8 cellular contexts compared by ENCODE assay signal in genomic region chr16:84175351-84176081, GRCh38. TPM values are rescaled to one million over a fixed set of nuclear protein-coding genes. Genes with fewer than 3 reads are reported as not detected.
DNase-seq lines count a peak whose midpoint lies in the region; ATAC-seq, FAIRE-seq and TF ChIP-seq lines count a peak whose summit lies in the region.

No MANE protein-coding gene starts in this region.

- ATAC-seq in CD8-positive, alpha-beta T cell, result peak; percentile 98
- ATAC-seq in GM21360 (IDR thresholded peaks at IDR 0.05; ENCODE audit: unreplicated experiment), result peak; percentile 84

- no peaks in the 10 kb centered on the region for H3K4me1 ChIP-seq in CD8-positive, alpha-beta T cell (ENCODE audit: insufficient read depth, low read length)
- H3K4me1 ChIP-seq in left ventricle myocardium inferior (peaks cover 59% of the 10 kb centered on the region), small intestine (ENCODE audit: control insufficient read depth in 2 of 2, insufficient read depth in 1 of 2, low read depth in 1 of 2, low read length in 1 of 2) (no peaks in the 10 kb centered on the region)

- peak in 6 of 7 experiments; percentile 49 to 69 (median 56) for DNase-seq in CD8-positive, alpha-beta T cell
- peak; percentile 54 for DNase-seq in HT1080 (ENCODE audit: low read depth)
- DNase-seq in left ventricle myocardium inferior, result no peak
- DNase-seq in small intestine, result peak; percentile 67
- DNase-seq in dedifferentiated amniotic fluid mesenchymal stem cell (ENCODE audit: extremely low spot score), result no peak

- H3K27ac Mint-ChIP-seq in CD8-positive, alpha-beta T cell, result peak overlapping the region; percentile 27
- peak overlapping the region; percentile 12 for H3K27ac Mint-ChIP-seq in activated naive CD8-positive, alpha-beta T cell

- peaks cover 21% of the 10 kb centered on the region for H3K36me3 Mint-ChIP-seq in CD8-positive, alpha-beta T cell
- H3K36me3 Mint-ChIP-seq in activated naive CD8-positive, alpha-beta T cell, result no peaks in the 10 kb centered on the region

- peak; percentile 37; the same call in 1 of the 2 replicates for TF ChIP-seq POLR2A in Raji (IDR thresholded peaks at IDR 0.05; ENCODE audit: insufficient read depth, low read depth, low read length)

- H3K27me3 Mint-ChIP-seq in CD8-positive, alpha-beta T cell (ENCODE audit: low read depth), result peaks cover 2% of the 10 kb centered on the region
- no peaks in the 10 kb centered on the region for H3K27me3 Mint-ChIP-seq in activated naive CD8-positive, alpha-beta T cell

- CTCF ChIA-PET in CD8-positive, alpha-beta T cell (lab: Charles Lee), result interaction anchor here (0.6 to 8.6 kb wide), 23 partner anchors 9 to 314 kb away, joined by 3 to 100 read pairs (median 4); partner anchors contain the start of genes OSGIN1 and TAF1C

- peak; percentile 85 for TF ChIP-seq CTCF in CD8-positive, alpha-beta T cell (IDR thresholded peaks at IDR 0.05)
- peak; percentile 72 for TF ChIP-seq CTCF in left ventricle myocardium inferior (IDR thresholded peaks at IDR 0.05; ENCODE audit: borderline replicate concordance)

- FAIRE-seq in small intestine (lab: Jason Lieb, UNC), result no peak

- H3K4me1 Mint-ChIP-seq in CD8-positive, alpha-beta T cell (ENCODE audit: low read depth), result peaks cover 4% of the 10 kb centered on the region
- H3K4me1 Mint-ChIP-seq in activated naive CD8-positive, alpha-beta T cell (ENCODE audit: low read depth), result peaks cover 13% of the 10 kb centered on the region

- POLR2A ChIA-PET in CD8-positive, alpha-beta T cell (lab: Charles Lee), result interaction anchor here (1.9 kb wide), 1 partner anchor 12 kb away, joined by 4 read pairs; no protein-coding TSS in a partner anchor

- H3K4me3 ChIP-seq in CD8-positive, alpha-beta T cell (ENCODE audit: low read depth, low read length), result no peak overlapping the region
- H3K4me3 ChIP-seq in left ventricle myocardium inferior (no peak overlapping the region), small intestine (ENCODE audit: low read depth in 1 of 2, low read length in 2 of 2) (no peak overlapping the region)

- no peaks in the 10 kb centered on the region for H3K27me3 ChIP-seq in CD8-positive, alpha-beta T cell (ENCODE audit: insufficient read depth, low read length)
- H3K27me3 ChIP-seq in left ventricle myocardium inferior (ENCODE audit: low read depth), result no peaks in the 10 kb centered on the region
- no peaks in the 10 kb centered on the region for H3K27me3 ChIP-seq in small intestine (ENCODE audit: control insufficient read depth in 2 of 2, insufficient read depth in 2 of 2, low read length in 2 of 2)

- 26 to 45% (median 32%) methylated on average over 10 of the region's 10 CpGs for WGBS in small intestine, 3 donors

- H3K4me3 Mint-ChIP-seq in CD8-positive, alpha-beta T cell, result no peak overlapping the region
- H3K4me3 Mint-ChIP-seq in activated naive CD8-positive, alpha-beta T cell, result no peak overlapping the region

- H3K9me3 ChIP-seq in CD8-positive, alpha-beta T cell (ENCODE audit: low read length), result no peaks in the 10 kb centered on the region
- H3K9me3 ChIP-seq in left ventricle myocardium inferior (replicated peaks), result no peaks in the 10 kb centered on the region
- no peaks in the 10 kb centered on the region for H3K9me3 ChIP-seq in small intestine (ENCODE audit: control insufficient read depth, low read depth)

- intact Hi-C loops in CD8-positive, alpha-beta T cell (cut with DNase I, micrococcal nuclease), result loop anchor here (1.0 kb wide), 2 partner anchors 91 to 219 kb away; no protein-coding TSS in a partner anchor
- intact Hi-C loops in left ventricle myocardium inferior (cut with micrococcal nuclease), result no loop called here

- peaks cover 2% of the 10 kb centered on the region for H3K36me3 ChIP-seq in CD8-positive, alpha-beta T cell (ENCODE audit: insufficient read depth, low read length)
- H3K36me3 ChIP-seq in left ventricle myocardium inferior (peaks cover 28% of the 10 kb centered on the region), small intestine (ENCODE audit: control insufficient read depth in 2 of 2, insufficient read depth in 2 of 2, low read length in 2 of 2) (peaks cover 1 to 13% of the 10 kb centered on the region in 2 donors)

- no peaks in the 10 kb centered on the region for H3K9me3 Mint-ChIP-seq in CD8-positive, alpha-beta T cell
- no peaks in the 10 kb centered on the region for H3K9me3 Mint-ChIP-seq in activated naive CD8-positive, alpha-beta T cell (ENCODE audit: low read depth)

- H3K27ac ChIP-seq in CD8-positive, alpha-beta T cell (ENCODE audit: low read depth, low read length), result no peak overlapping the region
- H3K27ac ChIP-seq in left ventricle myocardium inferior (replicated peaks) (peak overlapping the region; percentile 92), small intestine (ENCODE audit: low read depth in 1 of 2, low read length in 1 of 2) (no peak overlapping the region)

RNA-seq across cellular contexts. Expression of gene TAF1C, which starts 11.3 kb away (rescaled TPM):
- total RNA-seq in CD8-positive, alpha-beta T cell, result 10 to 100 TPM; 86.0 to 92.6 TPM
- total RNA-seq in HT1080 (2014; rRNA removed; shearing (Covaris generic)), result 26.4 and 27.8 TPM in 2 replicates
- 17.4 and 20.6 TPM in 2 replicates for polyA plus RNA-seq in HT1080 (2015; cell fraction: cytosol; rRNA removed)
- 222 and 240 TPM in 2 replicates for polyA plus RNA-seq in HT1080 (2015; cell fraction: nucleus; rRNA removed)
- total RNA-seq in left ventricle myocardium inferior, result 29.0 TPM
- 10 to 100 TPM; 33.4 to 61.3 (median 38.1) TPM for polyA plus RNA-seq in small intestine

RNA-seq across cellular contexts. Expression of gene ADAD2, which starts 15.4 kb away (rescaled TPM):
- total RNA-seq in CD8-positive, alpha-beta T cell, result not detected
- total RNA-seq in HT1080 (2014; rRNA removed; shearing (Covaris generic)), result not detected in 2 replicates
- polyA plus RNA-seq in HT1080 (2015; cell fraction: cytosol; rRNA removed), result not detected in 2 replicates
- 0.11 TPM in 1 of 2 replicates, not detected in the other for polyA plus RNA-seq in HT1080 (2015; cell fraction: nucleus; rRNA removed)
- 0.52 TPM for total RNA-seq in left ventricle myocardium inferior
- polyA plus RNA-seq in small intestine, result under 1 TPM in 1 of 3 donors, not detected in 2; 0.27 TPM

RNA-seq across cellular contexts. Expression of gene DNAAF1, which starts 30.4 kb away (rescaled TPM):
- not detected for total RNA-seq in CD8-positive, alpha-beta T cell
- total RNA-seq in HT1080 (2014; rRNA removed; shearing (Covaris generic)), result not detected in 2 replicates
- not detected in 2 replicates for polyA plus RNA-seq in HT1080 (2015; cell fraction: cytosol; rRNA removed)
- 0.05 TPM in 1 of 2 replicates, not detected in the other for polyA plus RNA-seq in HT1080 (2015; cell fraction: nucleus; rRNA removed)
- total RNA-seq in left ventricle myocardium inferior, result 0.14 TPM
- 1 to 10 TPM in 1 of 3 donors, under 1 TPM in 1, not detected in 1; 0.72 to 2.0 TPM for polyA plus RNA-seq in small intestine

RNA-seq across cellular contexts. Expression of gene HSDL1, which starts 30.5 kb away (rescaled TPM):
- 1 to 10 TPM; 8.7 to 9.9 TPM for total RNA-seq in CD8-positive, alpha-beta T cell
- total RNA-seq in HT1080 (2014; rRNA removed; shearing (Covaris generic)), result 19.3 and 19.4 TPM in 2 replicates
- polyA plus RNA-seq in HT1080 (2015; cell fraction: cytosol; rRNA removed), result 16.6 and 21.2 TPM in 2 replicates
- 17.4 and 21.8 TPM in 2 replicates for polyA plus RNA-seq in HT1080 (2015; cell fraction: nucleus; rRNA removed)
- total RNA-seq in left ventricle myocardium inferior, result 23.8 TPM
- polyA plus RNA-seq in small intestine, result 10 to 100 TPM in 1 of 3 donors, 1 to 10 TPM in 2; 7.1 to 11.3 (median 9.4) TPM

RNA-seq across cellular contexts. Expression of gene MBTPS1, which starts 58.8 kb away (rescaled TPM):
- total RNA-seq in CD8-positive, alpha-beta T cell, result 100 to 1,000 TPM; 128 to 130 TPM
- 62.4 and 72.8 TPM in 2 replicates for total RNA-seq in HT1080 (2014; rRNA removed; shearing (Covaris generic))
- polyA plus RNA-seq in HT1080 (2015; cell fraction: cytosol; rRNA removed), result 74.2 and 85.7 TPM in 2 replicates
- 114 and 117 TPM in 2 replicates for polyA plus RNA-seq in HT1080 (2015; cell fraction: nucleus; rRNA removed)
- 72.5 TPM for total RNA-seq in left ventricle myocardium inferior
- 10 to 100 TPM; 24.0 to 40.9 (median 30.4) TPM for polyA plus RNA-seq in small intestine

Comparison
In these comparisons a context has a peak if more than half of its experiments do, and no peak if none do; other contexts are left out.
1. DNase-seq: peak in CD8-positive, alpha-beta T cell (6 of 7), HT1080 (single experiment) and small intestine (single experiment); none in left ventricle myocardium inferior (single experiment) and dedifferentiated amniotic fluid mesenchymal stem cell (single experiment).